Comparison of ENCODE assay signal across 33 cellular contexts in genomic region chr7:92868683-92869293, GRCh38.
"Had no signal": no experiment of that assay in that cellular context is flagged by ENCODE, and none has a peak within 500 bp of the region (broad histone marks: within the 10 kb centered on the region; RNA-seq: fewer than 3 reads in every experiment).

No MANE protein-coding gene starts in this region.

- FAIRE-seq: colon, endometrium, frontal cortex had no signal

- H3K27me3 ChIP-seq: adrenal gland, body of pancreas had no signal

- ATAC-seq: activated CD4-positive, alpha-beta T cell treated with anti-CD3 and anti-CD28 coated beads for 36 hours; activated CD8-positive, alpha-beta T cell treated with anti-CD3 and anti-CD28 coated beads for 36 hours; activated naive CD8-positive, alpha-beta T cell treated with anti-CD3 and anti-CD28 coated beads, Interleukin-2, amount 50 U/mL, for 24 hours; activated T-cell treated with anti-CD3 and anti-CD28 coated beads, Interleukin-2, amount 50 U/mL, for 4 hours; activated T-helper 17 cell treated with anti-CD3 and anti-CD28 coated beads, Interleukin-2, amount 50 U/mL, for 72 hours; body of pancreas; esophagus mucosa; T-helper 17 cell had no signal

- H3K27me3 Mint-ChIP-seq: activated T-helper 17 cell treated with anti-CD3 and anti-CD28 coated beads, Interleukin-2, amount 50 U/mL, for 72 hours; T-helper 17 cell had no signal

- H3K27ac Mint-ChIP-seq: activated CD4-positive, alpha-beta T cell treated with anti-CD3 and anti-CD28 coated beads for 36 hours; activated CD8-positive, alpha-beta T cell treated with anti-CD3 and anti-CD28 coated beads for 36 hours; activated naive CD4-positive, alpha-beta T cell treated with anti-CD3 and anti-CD28 coated beads for 36 hours; activated naive CD4-positive, alpha-beta T cell treated with anti-CD3 and anti-CD28 coated beads, Interleukin-2, amount 50 U/mL, for 24 hours; activated naive CD8-positive, alpha-beta T cell treated with anti-CD3 and anti-CD28 coated beads for 36 hours; activated naive CD8-positive, alpha-beta T cell treated with anti-CD3 and anti-CD28 coated beads, Interleukin-2, amount 50 U/mL, for 24 hours; activated T-helper 17 cell treated with anti-CD3 and anti-CD28 coated beads, Interleukin-2, amount 50 U/mL, for 72 hours; T-helper 17 cell; T-helper 2 cell treated with Interferon-gamma antibody and Interleukin-4, amounts not matched to agents 5 μg/mL and 100 μg/mL, for 36 hours had no signal

- DNase-seq: activated CD4-positive, alpha-beta T cell treated with anti-CD3 and anti-CD28 coated beads for 36 hours; activated CD4-positive, alpha-beta T cell treated with anti-CD3 and anti-CD28 coated beads, Interleukin-2, amount 50 U/mL, for 1 hour; activated CD4-positive, alpha-beta T cell treated with anti-CD3 and anti-CD28 coated beads, Interleukin-2, amount 50 U/mL, for 48 hours; activated CD4-positive, CD25-positive, alpha-beta regulatory T cell; activated CD4-positive, CD25-positive, alpha-beta regulatory T cell treated with anti-CD3 and anti-CD28 coated beads, Interleukin-2, amount 50 U/mL, for 72 hours; activated CD8-positive, alpha-beta memory T cell treated with anti-CD3 and anti-CD28 coated beads for 24 hours; activated CD8-positive, alpha-beta T cell treated with anti-CD3 and anti-CD28 coated beads for 36 hours; activated effector memory CD4-positive, alpha-beta T cell treated with Interleukin-2 at 50 U/mL for 16 hours; activated gamma-delta T cell treated with Interleukin-2 at 50 U/mL for 16 hours; activated naive CD4-positive, alpha-beta T cell treated with anti-CD3 and anti-CD28 coated beads for 36 hours; activated naive CD8-positive, alpha-beta T cell treated with anti-CD3 and anti-CD28 coated beads for 36 hours; activated naive CD8-positive, alpha-beta T cell treated with anti-CD3 and anti-CD28 coated beads, Interleukin-2, amount 50 U/mL, for 24 hours; activated T-cell treated with anti-CD3 and anti-CD28 coated beads, Interleukin-2, amount 50 U/mL, for 4 hours; adrenal gland; amygdala; aorta; body of pancreas; caudate nucleus; cortex of kidney; dermis blood vessel endothelial cell; effector CD4-positive, alpha-beta T cell; foreskin fibroblast; head of caudate nucleus; T-helper 1 cell; T-helper 17 cell; T1000 had no signal

- H3K36me3 ChIP-seq: adrenal gland had no signal

- H3K4me3 ChIP-seq: adrenal gland, body of pancreas had no signal

- H3K9me3 Mint-ChIP-seq: activated naive CD4-positive, alpha-beta T cell treated with anti-CD3 and anti-CD28 coated beads, Interleukin-2, amount 50 U/mL, for 24 hours had no signal

- H3K9me3 ChIP-seq: adrenal gland, body of pancreas had no signal

- H3K4me3 Mint-ChIP-seq: activated CD4-positive, alpha-beta T cell treated with anti-CD3 and anti-CD28 coated beads for 36 hours; activated CD8-positive, alpha-beta T cell treated with anti-CD3 and anti-CD28 coated beads for 36 hours; activated naive CD4-positive, alpha-beta T cell treated with anti-CD3 and anti-CD28 coated beads for 36 hours; activated naive CD4-positive, alpha-beta T cell treated with anti-CD3 and anti-CD28 coated beads, Interleukin-2, amount 50 U/mL, for 24 hours; activated naive CD8-positive, alpha-beta T cell treated with anti-CD3 and anti-CD28 coated beads for 36 hours; activated naive CD8-positive, alpha-beta T cell treated with anti-CD3 and anti-CD28 coated beads, Interleukin-2, amount 50 U/mL, for 24 hours; activated T-cell treated with anti-CD3 and anti-CD28 coated beads, Interleukin-2, amount 50 U/mL, for 4 hours; activated T-helper 17 cell treated with anti-CD3 and anti-CD28 coated beads, Interleukin-2, amount 50 U/mL, for 72 hours; T-helper 17 cell; T-helper 2 cell treated with Interferon-gamma antibody and Interleukin-4, amounts not matched to agents 5 μg/mL and 100 μg/mL, for 36 hours had no signal

- H3K27ac ChIP-seq: adrenal gland, body of pancreas had no signal

- H3K4me1 ChIP-seq: adrenal gland, body of pancreas had no signal
